In the genomic region with DNA sequence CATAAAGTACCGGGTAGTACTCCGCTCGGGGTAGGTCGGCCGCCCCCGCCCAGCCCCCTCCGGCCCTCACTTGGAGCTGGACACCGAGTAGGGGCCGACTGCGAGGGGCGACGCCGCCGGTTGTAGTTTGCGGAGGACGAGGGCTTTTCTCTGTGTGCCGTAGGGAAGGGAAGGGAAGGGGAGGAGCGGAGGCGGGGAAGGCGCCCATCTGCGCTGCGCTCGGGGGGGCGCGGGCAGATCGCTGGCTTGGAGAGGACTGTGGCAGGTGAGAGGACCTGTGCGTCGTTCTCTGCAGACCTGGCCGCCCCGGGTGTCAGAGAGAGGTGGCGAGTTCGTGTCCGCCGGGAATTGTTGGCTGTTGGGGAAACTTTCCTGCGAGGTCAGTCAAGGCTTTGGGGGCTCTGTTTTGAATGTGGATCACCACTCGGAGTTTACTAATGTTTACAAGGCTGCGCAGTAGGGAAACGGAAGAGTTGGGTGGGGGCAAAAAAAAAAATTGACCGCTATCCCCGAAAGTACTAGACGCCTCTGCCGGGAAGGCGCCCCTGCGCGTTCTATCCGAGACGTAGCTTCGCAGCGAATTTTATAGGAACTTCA, we compare ENCODE assay signal across 8 cellular contexts. TPM values are rescaled to one million over a fixed set of nuclear protein-coding genes. Genes with fewer than 3 reads are reported as not detected.
A peak's percentile ranks its signal among the peaks of the same experiment; 100 is the strongest.
DNase-seq lines count a peak whose midpoint lies in the region; ATAC-seq, FAIRE-seq and TF ChIP-seq lines count a peak whose summit lies in the region.

No MANE protein-coding gene starts in this region.

- H3K27me3 ChIP-seq in iPS-15b (ENCODE audit: control insufficient read depth, insufficient read depth, low read length) (no peaks in the 10 kb centered on the region), small intestine (ENCODE audit: control insufficient read depth in 2 of 2, insufficient read depth in 2 of 2, low read length in 2 of 2) (no peaks in the 10 kb centered on the region)

- H3K27ac ChIP-seq in RWPE1 (peak overlapping the region; percentile 98), small intestine (ENCODE audit: low read depth in 1 of 2, low read length in 1 of 2) (peak overlapping the region; percentile 94 to 99)

- DNase-seq in AG09309 (ENCODE audit: low read depth), result no peak
- DNase-seq in HCEC 1CT, result peak; percentile 28
- DNase-seq in RWPE1 (ENCODE audit: low spot score), result no peak
- peak; percentile 75 for DNase-seq in astrocyte of the hippocampus (ENCODE audit: low read depth, low spot score)
- no peak for DNase-seq in small intestine
- DNase-seq in KG1 (lab: John Stamatoyannopoulos, UW), result no peak

- H3K36me3 ChIP-seq in iPS-15b (ENCODE audit: control insufficient read depth, insufficient read depth, low read length), result peaks cover 8% of the 10 kb centered on the region
- H3K36me3 ChIP-seq in small intestine (ENCODE audit: control insufficient read depth in 2 of 2, insufficient read depth in 2 of 2, low read length in 2 of 2), result peaks cover 4 to 6% of the 10 kb centered on the region in 2 donors

- no peaks in the 10 kb centered on the region for H3K9me3 ChIP-seq in iPS-15b (ENCODE audit: control insufficient read depth, insufficient read depth, low read length)
- H3K9me3 ChIP-seq in small intestine (ENCODE audit: control insufficient read depth, low read depth), result no peaks in the 10 kb centered on the region

- WGBS in small intestine, 3 donors, result 0% methylated on average over 41 to 49 of the region's 49 CpGs

- POLR2A ChIA-PET in RWPE1 (lab: Yijun Ruan, JAX; ENCODE audit: low non-redundant PET), result interaction anchor here (0.6 to 1.0 kb wide), 7 partner anchors 9 to 1500 kb away, joined by 3 to 7 read pairs (median 3); a partner anchor contains a TSS

- CTCF ChIA-PET in RWPE1 (lab: Yijun Ruan, JAX), result interaction anchor here (0.6 to 0.7 kb wide), 2 partner anchors 63 to 73 kb away, joined by 5 to 6 read pairs; no protein-coding TSS in a partner anchor

- peak overlapping the region; percentile 70 for H3K9ac ChIP-seq in iPS-15b (ENCODE audit: low read depth, low read length)

- TF ChIP-seq CTCF in AG09309 (IDR thresholded peaks at IDR 0.05; ENCODE audit: control insufficient read depth, insufficient read depth, low read depth, low read length, missing control alignments), result peak; percentile 16
- TF ChIP-seq CTCF in RWPE1 (conservative IDR thresholded peaks at IDR 0.05; ENCODE audit: low read depth), result no peak

- peak overlapping the region; percentile 58 for H3K4me3 ChIP-seq in AG09309 (ENCODE audit: control insufficient read depth, low read depth, low read length)
- peak overlapping the region; percentile 90 for H3K4me3 ChIP-seq in iPS-15b (ENCODE audit: low read depth, low read length)
- peak overlapping the region; percentile 82 to 90 for H3K4me3 ChIP-seq in small intestine (ENCODE audit: low read depth in 1 of 2, low read length in 2 of 2)

- no peak for FAIRE-seq in small intestine (lab: Jason Lieb, UNC)

- H3K4me1 ChIP-seq in iPS-15b (ENCODE audit: control insufficient read depth, insufficient read depth, low read length), result peaks cover 6% of the 10 kb centered on the region
- peaks cover 0 to 6% of the 10 kb centered on the region in 2 donors for H3K4me1 ChIP-seq in small intestine (ENCODE audit: control insufficient read depth in 2 of 2, insufficient read depth in 1 of 2, low read depth in 1 of 2, low read length in 1 of 2)

- ATAC-seq in GM18502 (IDR thresholded peaks at IDR 0.05; ENCODE audit: poor library complexity, unreplicated experiment), result no peak

RNA-seq across cellular contexts. Expression of a gene that starts 1.4 kb away (rescaled TPM):
- polyA plus RNA-seq in small intestine, result 10 to 100 TPM; 10.8 to 18.6 (median 15.7) TPM

RNA-seq across cellular contexts. Expression of a gene that starts 9.0 kb away (rescaled TPM):
- 10 to 100 TPM; 69.7 to 92.6 (median 77.3) TPM for polyA plus RNA-seq in small intestine

Comparison
In these comparisons a context has a peak if more than half of its experiments do, and no peak if none do; other contexts are left out.
1. DNase-seq: peak in HCEC 1CT (single experiment) and astrocyte of the hippocampus (single experiment); none in AG09309 (single experiment), RWPE1 (single experiment), small intestine (single experiment) and KG1 (single experiment).
2. Peak in every context shown above with its lines, with median percentiles within 50 percentile points of each other: H3K4me3 ChIP-seq.